In the genomic region with DNA sequence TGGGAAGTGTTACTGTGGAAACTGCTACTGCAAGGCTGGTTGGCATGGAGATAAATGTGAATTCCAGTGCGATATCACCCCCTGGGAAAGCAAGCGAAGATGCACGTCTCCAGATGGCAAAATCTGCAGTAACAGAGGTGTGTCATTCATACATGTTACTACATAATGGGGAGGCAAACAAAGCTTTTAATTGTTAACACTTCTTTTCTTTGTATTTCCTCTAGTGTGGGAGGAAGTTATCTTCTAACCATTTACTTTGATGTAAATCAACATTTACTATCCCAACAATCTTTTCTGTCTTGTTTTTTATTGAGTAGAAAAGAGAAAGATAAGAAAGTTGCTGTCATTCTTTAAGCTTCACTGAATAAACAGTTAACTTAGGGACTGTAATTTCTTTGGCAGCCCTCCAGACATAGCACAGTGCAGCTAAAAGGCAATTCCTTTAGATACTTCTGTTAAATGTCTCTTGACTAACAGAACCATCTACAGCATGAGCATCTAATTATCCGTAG, we compare ENCODE assay signal across 15 cellular contexts.
DNase-seq lines count a peak whose midpoint lies in the region; ATAC-seq, FAIRE-seq and TF ChIP-seq lines count a peak whose summit lies in the region.
"Had no signal": no experiment of that assay in that cellular context is flagged by ENCODE, and none has a peak within 500 bp of the region (broad histone marks: within the 10 kb centered on the region; RNA-seq: fewer than 3 reads in every experiment).

No MANE protein-coding gene starts in this region.

- WGBS in testis, 2 donors = 31 to 38% methylated on average over 4 of the region's 4 CpGs

- dilution Hi-C loops in endothelial cell of umbilical vein (cut with MboI; ENCODE audit: extremely low pct_ligation_motif_present, low sequenced_read_pairs) = no loop called here

- H3K4me1 Mint-ChIP-seq in immature natural killer cell = no peaks in the 10 kb centered on the region
- H3K4me1 Mint-ChIP-seq: activated CD4-positive, alpha-beta memory T cell treated with anti-CD3 and anti-CD28 coated beads, Interleukin-2, amount 10 ng/mL, durations not matched to agents 7 days and 5 days had no signal

- no peak overlapping the region for H2AFZ ChIP-seq in endothelial cell of umbilical vein (ENCODE audit: low read depth, low read length)
- no peak overlapping the region for H2AFZ ChIP-seq in neural cell (ENCODE audit: low read depth, low read length)
- H2AFZ ChIP-seq: parathyroid adenoma had no signal

- FAIRE-seq in H54 (lab: Jason Lieb, UNC) = peak; percentile 91
- peak; percentile 87 for FAIRE-seq in endothelial cell of umbilical vein (lab: Jason Lieb, UNC)

- TF ChIP-seq CTCF in endothelial cell of umbilical vein (IDR thresholded peaks at IDR 0.05; ENCODE audit: extremely low read depth in 1 of 2, insufficient read depth in 1 of 2, low read depth in 1 of 2, low read length in 2 of 2) (no peak), neural cell (IDR thresholded peaks at IDR 0.05; ENCODE audit: poor library complexity, severe bottlenecking) (peak; percentile 25), testis (IDR thresholded peaks at IDR 0.05) (no peak)

- BruUV-seq in endothelial cell of umbilical vein (replicated peaks; lab: Mats Ljungman, UMichigan) = no TSS peak

- no peaks in the 10 kb centered on the region for H3K9me3 Mint-ChIP-seq in immature natural killer cell
- H3K9me3 Mint-ChIP-seq: activated CD4-positive, alpha-beta memory T cell treated with anti-CD3 and anti-CD28 coated beads, Interleukin-2, amount 10 ng/mL, durations not matched to agents 7 days and 5 days; activated naive CD4-positive, alpha-beta T cell treated with anti-CD3 and anti-CD28 coated beads, Interleukin-2, amount 50 U/mL, for 72 hours; endodermal cell; IgD-negative memory B cell had no signal

- no peaks in the 10 kb centered on the region for H3F3A ChIP-seq in neural cell (ENCODE audit: insufficient read depth, low read length, poor library complexity, severe bottlenecking)

- H3K27ac ChIP-seq in endothelial cell of umbilical vein (ENCODE audit: insufficient read depth, low read depth, low read length) (peak overlapping the region; percentile 13), neural cell (ENCODE audit: low read length) (peak overlapping the region; percentile 84), testis (no peak overlapping the region)
- H3K27ac ChIP-seq: parathyroid adenoma, thyroid gland had no signal

- CTCF ChIA-PET in endothelial cell of umbilical vein (lab: Charles Lee) = interaction anchor here (0.6 to 1.2 kb wide), 7 partner anchors 14 to 179 kb away, joined by 3 to 6 read pairs (median 4); no protein-coding TSS in a partner anchor

- TF ChIP-seq EP300 in neural cell (conservative IDR thresholded peaks at IDR 0.05; ENCODE audit: poor library complexity, severe bottlenecking) = peak; percentile 80

- ATAC-seq in HG02981 (IDR thresholded peaks at IDR 0.05; ENCODE audit: unreplicated experiment) (no peak), left cardiac atrium (no peak)
- ATAC-seq: activated naive CD4-positive, alpha-beta T cell treated with anti-CD3 and anti-CD28 coated beads, Interleukin-2, amount 50 U/mL, for 72 hours had no signal

- H3K9ac ChIP-seq in endothelial cell of umbilical vein (replicated peaks; ENCODE audit: extremely low read depth, insufficient read depth, low read length) (no peak overlapping the region), neural cell (ENCODE audit: low read length) (peak overlapping the region; percentile 41)
- H3K9ac ChIP-seq: parathyroid adenoma had no signal

- peaks cover 0 to 5% (median 0%) of the 10 kb centered on the region in 3 donors for H3K27me3 Mint-ChIP-seq in immature natural killer cell (ENCODE audit: low read depth in 3 of 3)

- no peak for DNase-seq in H54 (ENCODE audit: insufficient read length, low spot score)
- DNase-seq in NCI-H345 (lab: John Stamatoyannopoulos, UW) = peak; percentile 20
- DNase-seq in endothelial cell of umbilical vein (ENCODE audit: low read depth, low spot score) = peak; percentile 82
- DNase-seq in testis = no peak
- DNase-seq in immature natural killer cell = no peak
- DNase-seq in left cardiac atrium = no peak
- DNase-seq: activated CD4-positive, alpha-beta memory T cell treated with anti-CD3 and anti-CD28 coated beads, Interleukin-2, amount 10 ng/mL, durations not matched to agents 7 days and 5 days; endodermal cell; NCI-H526 treated with DMSO at 0.1 percent for 48 hours; thyroid gland had no signal

- H3K36me3 ChIP-seq in endothelial cell of umbilical vein (ENCODE audit: control insufficient read depth in 2 of 2, extremely low read depth in 1 of 2, insufficient read depth in 2 of 2, low read length in 2 of 2) (no peaks in the 10 kb centered on the region), neural cell (ENCODE audit: insufficient read depth, low read length) (no peaks in the 10 kb centered on the region), testis (ENCODE audit: low read depth, missing control alignments) (no peaks in the 10 kb centered on the region)
- H3K36me3 ChIP-seq: thyroid gland had no signal

- H4K20me1 ChIP-seq in endothelial cell of umbilical vein (replicated peaks; ENCODE audit: control insufficient read depth, extremely low read depth, insufficient read depth, low read length) (no peaks in the 10 kb centered on the region), neural cell (ENCODE audit: insufficient read depth) (no peaks in the 10 kb centered on the region)

- no peak for TF ChIP-seq POLR2A in H54 (IDR thresholded peaks at IDR 0.05; ENCODE audit: low read depth, low read length)
- TF ChIP-seq POLR2A in endothelial cell of umbilical vein (IDR thresholded peaks at IDR 0.05; ENCODE audit: low read depth, low read length) = no peak
- no peak for TF ChIP-seq POLR2A in testis (IDR thresholded peaks at IDR 0.05)

- H3K4me3 Mint-ChIP-seq in immature natural killer cell = no peak overlapping the region
- H3K4me3 Mint-ChIP-seq: activated CD4-positive, alpha-beta memory T cell treated with anti-CD3 and anti-CD28 coated beads, Interleukin-2, amount 10 ng/mL, durations not matched to agents 7 days and 5 days; endodermal cell; IgD-negative memory B cell had no signal

- H3K9me2 ChIP-seq in neural cell (ENCODE audit: insufficient read depth, low read length) = no peaks in the 10 kb centered on the region

- intact Hi-C loops in endothelial cell of umbilical vein (cut with micrococcal nuclease) (loop anchor here (1.0 kb wide), 2 partner anchors 45 to 65 kb away; no protein-coding TSS in a partner anchor), testis (cut with DNase I; ENCODE audit: low total_unique reads) (no loop called here), left cardiac atrium (cut with DNase I) (no loop called here)

- H3K4me3 ChIP-seq in endothelial cell of umbilical vein (replicated peaks in 1 of 3; ENCODE audit: insufficient read depth in 1 of 3, low read depth in 1 of 3, low read length in 3 of 3) = no peak overlapping the region
- H3K4me3 ChIP-seq in neural cell (ENCODE audit: low read length) = peak overlapping the region; percentile 49
- no peak overlapping the region for H3K4me3 ChIP-seq in testis
- H3K4me3 ChIP-seq: thyroid gland had no signal

- H3K4me1 ChIP-seq in endothelial cell of umbilical vein (ENCODE audit: control insufficient read depth, extremely low read depth, insufficient read depth, low read length) (peaks cover 22% of the 10 kb centered on the region), testis (no peaks in the 10 kb centered on the region)
- H3K4me1 ChIP-seq: parathyroid adenoma had no signal

- TF ChIP-seq RAD21 in neural cell (conservative IDR thresholded peaks at IDR 0.05) = peak; percentile 48

- no peaks in the 10 kb centered on the region for H3K9me1 ChIP-seq in endothelial cell of umbilical vein (replicated peaks; ENCODE audit: control insufficient read depth, extremely low read depth, insufficient read depth, low read length)

- H3K27me3 ChIP-seq in endothelial cell of umbilical vein (ENCODE audit: control insufficient read depth in 2 of 2, insufficient read depth in 2 of 2, low read length in 2 of 2) (no peaks in the 10 kb centered on the region), neural cell (ENCODE audit: insufficient read depth, low read depth, low read length) (no peaks in the 10 kb centered on the region), testis (no peaks in the 10 kb centered on the region)
- H3K27me3 ChIP-seq: thyroid gland had no signal

- H3K9me3 ChIP-seq in endothelial cell of umbilical vein (replicated peaks; ENCODE audit: control insufficient read depth, insufficient read depth, low read length) (no peaks in the 10 kb centered on the region), neural cell (ENCODE audit: low read length) (no peaks in the 10 kb centered on the region), testis (no peaks in the 10 kb centered on the region)
- H3K9me3 ChIP-seq: thyroid gland had no signal

- peak overlapping the region; percentile 49 for H3K4me2 ChIP-seq in endothelial cell of umbilical vein (ENCODE audit: insufficient read depth, low read length)
- peak overlapping the region; percentile 60 for H3K4me2 ChIP-seq in neural cell (ENCODE audit: low read length)

- H3K79me2 ChIP-seq in endothelial cell of umbilical vein (ENCODE audit: control insufficient read depth, insufficient read depth, low read length) = no peaks in the 10 kb centered on the region
- H3K79me2 ChIP-seq in neural cell (replicated peaks; ENCODE audit: insufficient read depth, low read length) = no peaks in the 10 kb centered on the region
- H3K79me2 ChIP-seq: parathyroid adenoma had no signal

- POLR2A ChIA-PET in endothelial cell of umbilical vein (lab: Charles Lee) = no interaction called here

- H3K36me3 Mint-ChIP-seq in immature natural killer cell = no peaks in the 10 kb centered on the region
- H3K36me3 Mint-ChIP-seq: activated naive CD4-positive, alpha-beta T cell treated with anti-CD3 and anti-CD28 coated beads, Interleukin-2, amount 50 U/mL, for 72 hours; IgD-negative memory B cell had no signal

- no peak overlapping the region for H3K27ac Mint-ChIP-seq in immature natural killer cell
- H3K27ac Mint-ChIP-seq: activated CD4-positive, alpha-beta memory T cell treated with anti-CD3 and anti-CD28 coated beads, Interleukin-2, amount 10 ng/mL, durations not matched to agents 7 days and 5 days; activated naive CD4-positive, alpha-beta T cell treated with anti-CD3 and anti-CD28 coated beads, Interleukin-2, amount 50 U/mL, for 72 hours; endodermal cell; IgD-negative memory B cell had no signal

TF ChIP-seq in endothelial cell of umbilical vein, 7 proteins besides CTCF, POLR2A, EP300 and RAD21:
- TF ChIP-seq JUN (IDR thresholded peaks at IDR 0.05; ENCODE audit: borderline replicate concordance, insufficient read depth, insufficient read length, low read depth) (peak; percentile 5), EZH2 (IDR thresholded peaks at IDR 0.05; ENCODE audit: borderline replicate concordance, low read depth, low read length, severe bottlenecking) (no peak)

TF ChIP-seq in neural cell, 6 proteins besides CTCF, POLR2A, EP300 and RAD21 (continues in another document):
- peak; percentile 42 for TF ChIP-seq MXI1 (conservative IDR thresholded peaks at IDR 0.05; ENCODE audit: poor library complexity, severe bottlenecking)
- peak; percentile 53 for TF ChIP-seq POLR2AphosphoS5 (IDR thresholded peaks at IDR 0.05)
- TF ChIP-seq SMC3 (conservative IDR thresholded peaks at IDR 0.05; ENCODE audit: poor library complexity) = peak; percentile 26

Comparison
In these comparisons a context has a peak if more than half of its experiments do, and no peak if none do; other contexts are left out.
1. DNase-seq: peak in NCI-H345 (single experiment) and endothelial cell of umbilical vein (single experiment); none in H54 (single experiment), testis (single experiment), immature natural killer cell (0 of 3) and left cardiac atrium (single experiment).
2. H3K27ac ChIP-seq: peak in endothelial cell of umbilical vein (single experiment) and neural cell (single experiment); none in testis (0 of 2).